In genomic region chr18:74375999-74376398, GRCh38 we compare ENCODE assay signal across 1 cellular context.
TF ChIP-seq lines count a peak whose summit lies in the region.

No MANE protein-coding gene starts in this region.

TF ChIP-seq in GM23338, 12 proteins besides CTCF, POLR2A, EP300 and RAD21:
- TF ChIP-seq ZNF462 (CRISPR knock-in tag; IDR thresholded peaks at IDR 0.05) (no peak), JUNB (IDR thresholded peaks at IDR 0.05; ENCODE audit: unreplicated experiment) (no peak), ZNF114 (CRISPR knock-in tag; IDR thresholded peaks at IDR 0.05) (no peak), REST (IDR thresholded peaks at IDR 0.05; ENCODE audit: unreplicated experiment) (no peak), CREB1 (CRISPR knock-in tag; IDR thresholded peaks at IDR 0.05; ENCODE audit: low read depth) (no peak)
TF ChIP-seq in GM23338: peak in this region for 0.
